Comparison of ENCODE assay signal across 12 cellular contexts in the genomic region with DNA sequence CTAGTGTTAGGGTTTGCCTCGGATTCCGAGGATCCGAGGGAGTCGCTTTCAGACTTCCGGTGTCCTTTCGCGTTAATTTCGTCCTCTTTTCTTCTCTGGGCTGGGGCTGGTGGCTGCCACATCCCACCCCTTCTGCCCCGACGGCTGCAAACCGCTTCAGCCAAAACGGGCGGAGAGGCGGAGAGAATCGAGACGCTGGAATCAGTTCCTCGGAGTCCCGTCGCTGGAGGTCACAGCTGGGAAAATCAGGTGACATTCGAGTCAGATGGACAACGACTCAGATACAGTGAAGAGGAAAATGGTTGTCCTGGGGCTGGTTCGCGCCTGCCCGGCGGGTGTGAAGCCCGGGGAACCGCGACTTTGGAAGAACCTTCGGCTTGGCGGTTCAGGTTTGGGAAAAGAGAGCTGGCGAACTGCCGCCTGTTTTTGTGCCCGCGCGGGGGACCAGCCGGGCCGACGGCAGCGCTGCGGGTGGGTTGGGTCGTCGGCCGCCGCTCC. TPM values are rescaled to one million over a fixed set of nuclear protein-coding genes. Genes with fewer than 3 reads are reported as not detected.
DNase-seq lines count a peak whose midpoint lies in the region; ATAC-seq and TF ChIP-seq lines count a peak whose summit lies in the region.
"Had no signal": no experiment of that assay in that cellular context is flagged by ENCODE, and none has a peak within 500 bp of the region (broad histone marks: within the 10 kb centered on the region; RNA-seq: fewer than 3 reads in every experiment).

No MANE protein-coding gene starts in this region.

- H3K36me3 Mint-ChIP-seq in activated T-cell treated with anti-CD3 and anti-CD28 coated beads, Interleukin-2, amount 50 U/mL, for 72 hours (ENCODE audit: insufficient read depth in 2 of 2) = peaks cover 0 to 2% of the 10 kb centered on the region in 2 donors
- H3K36me3 Mint-ChIP-seq in activated B cell treated with CpG ODN at 0.5 μM for 24 hours (ENCODE audit: low read depth) = no peaks in the 10 kb centered on the region

- DNase-seq in activated T-cell treated with anti-CD3 and anti-CD28 coated beads, Interleukin-2, amount 50 U/mL, for 72 hours = no peak
- DNase-seq in activated T-cell treated with anti-CD3 and anti-CD28 coated beads for 4 hours (no peak), activated B cell treated with CpG ODN at 0.5 μM for 24 hours (no peak), spleen (no peak), ureter (ENCODE audit: low spot score) (no peak)
- no peak for DNase-seq in stimulated activated CD8-positive, alpha-beta memory T cell treated with anti-CD3 and anti-CD28 coated beads, Interleukin-4, amount 100 ng/mL, for 48 hours
- DNase-seq: NCI-H774; stimulated activated naive CD4-positive, alpha-beta T cell; T-helper 9 cell had no signal

- H3K9me3 ChIP-seq in iPS-18c (ENCODE audit: control insufficient read depth, insufficient read depth, low read length) = peaks cover 4% of the 10 kb centered on the region
- H3K9me3 ChIP-seq in spleen = no peaks in the 10 kb centered on the region

- intact Hi-C loops in activated B cell treated with CpG ODN at 0.5 μM for 24 hours (cut with micrococcal nuclease) (no loop called here), spleen (cut with DNase I; ENCODE audit: low total_unique reads) (no loop called here)

- CTCF ChIA-PET in activated B cell treated with CpG ODN at 0.5 μM for 24 hours (lab: Charles Lee) = no interaction called here

- H3K4me1 ChIP-seq in spleen = peaks cover 0 to 46% (median 21%) of the 10 kb centered on the region in 6 donors

- peaks cover 84% of the 10 kb centered on the region for H3K27me3 Mint-ChIP-seq in activated T-cell treated with anti-CD3 and anti-CD28 coated beads, Interleukin-2, amount 50 U/mL, for 72 hours (ENCODE audit: low read depth)
- H3K27me3 Mint-ChIP-seq in activated B cell treated with CpG ODN at 0.5 μM for 24 hours = peaks cover 78% of the 10 kb centered on the region

- no peaks in the 10 kb centered on the region for H3K9me3 Mint-ChIP-seq in activated T-cell treated with anti-CD3 and anti-CD28 coated beads, Interleukin-2, amount 50 U/mL, for 72 hours
- H3K9me3 Mint-ChIP-seq in activated B cell treated with CpG ODN at 0.5 μM for 24 hours = no peaks in the 10 kb centered on the region

- no peak overlapping the region for H3K27ac Mint-ChIP-seq in activated T-cell treated with anti-CD3 and anti-CD28 coated beads, Interleukin-2, amount 50 U/mL, for 72 hours
- H3K27ac Mint-ChIP-seq in activated B cell treated with CpG ODN at 0.5 μM for 24 hours = no peak overlapping the region

- no peak for TF ChIP-seq POLR2A in spleen (IDR thresholded peaks at IDR 0.05)

- H3K27me3 ChIP-seq in spleen (replicated peaks in 1 of 7) = peaks cover 0 to 100% (median 64%) of the 10 kb centered on the region in 7 donors

- H3K27ac ChIP-seq in spleen = peak overlapping the region; percentile 27 to 83 (median 76)
- H3K27ac ChIP-seq: C4-2B had no signal

- 4 to 8% (median 6%) methylated on average over 42 to 44 of the region's 44 CpGs for WGBS in spleen, 5 donors

- H3K36me3 ChIP-seq in spleen = no peaks in the 10 kb centered on the region

- H3K4me1 Mint-ChIP-seq in activated T-cell treated with anti-CD3 and anti-CD28 coated beads, Interleukin-2, amount 50 U/mL, for 72 hours (ENCODE audit: low read depth) = peaks cover 15% of the 10 kb centered on the region
- H3K4me1 Mint-ChIP-seq in activated B cell treated with CpG ODN at 0.5 μM for 24 hours = peaks cover 19% of the 10 kb centered on the region

- H3K4me3 ChIP-seq in iPS-18c (ENCODE audit: insufficient read depth, low read depth, low read length) = 0 out of 2 replicates have a peak overlapping the region, but pooled peaks have one; percentile 20
- H3K4me3 ChIP-seq in spleen = peak overlapping the region; percentile 7 to 60 (median 27)

- peak overlapping the region; percentile 77 to 79 for H3K4me3 Mint-ChIP-seq in activated T-cell treated with anti-CD3 and anti-CD28 coated beads, Interleukin-2, amount 50 U/mL, for 72 hours
- H3K4me3 Mint-ChIP-seq in activated B cell treated with CpG ODN at 0.5 μM for 24 hours = peak overlapping the region; percentile 11

- ATAC-seq in activated T-cell treated with anti-CD3 and anti-CD28 coated beads, Interleukin-2, amount 50 U/mL, for 72 hours (replicated peaks in 1 of 2) = no peak
- ATAC-seq in activated B cell treated with CpG ODN at 0.5 μM for 24 hours (ENCODE audit: low read depth) = no peak
- no peak for ATAC-seq in HG03442 (IDR thresholded peaks at IDR 0.05; ENCODE audit: unreplicated experiment)

- TF ChIP-seq CTCF in activated B cell treated with CpG ODN at 0.5 μM for 24 hours (IDR thresholded peaks at IDR 0.05) (no peak), spleen (IDR thresholded peaks at IDR 0.05 in 8 of 11, conservative IDR thresholded peaks at IDR 0.05 in 3 of 11) (no peak)

- POLR2A ChIA-PET in activated B cell treated with CpG ODN at 0.5 μM for 24 hours (lab: Charles Lee) = no interaction called here

RNA-seq across cellular contexts. Expression of a gene that starts 8.9 kb away (rescaled TPM):
- total RNA-seq in activated T-cell treated with anti-CD3 and anti-CD28 coated beads, Interleukin-2, amount 50 U/mL, for 72 hours = under 1 TPM in 1 of 2 donors, not detected in 1; 0.26 TPM
- total RNA-seq in activated B cell treated with CpG ODN at 0.5 μM for 24 hours (not detected in 2 replicates), spleen (10 to 100 TPM; 17.3 to 42.3 (median 28.9) TPM), ureter (not detected)
- polyA plus RNA-seq in spleen = 10 to 100 TPM in 2 of 3 donors, 1 to 10 TPM in 1; 9.4 to 21.6 (median 13.9) TPM

Comparison
In these comparisons a context has a peak if more than half of its experiments do, and no peak if none do; other contexts are left out.
1. RNA of a gene that starts 8.9 kb away (total RNA-seq): 17.3 to 42.3 TPM in spleen; 0.26 TPM in activated T-cell treated with anti-CD3 and anti-CD28 coated beads, Interleukin-2, amount 50 U/mL, for 72 hours, not detected in activated B cell treated with CpG ODN at 0.5 μM for 24 hours and not detected in ureter (single experiment); every median in the first group is over 10 times any median in the second.